In genomic region chr6:167034056-167034455, GRCh38 we compare ENCODE assay signal across 1 cellular context.
TF ChIP-seq lines count a peak whose summit lies in the region.

No MANE protein-coding gene starts in this region.

TF ChIP-seq in HepG2, 621 proteins besides CTCF, POLR2A, EP300 and RAD21:
- no peak for TF ChIP-seq ZNF143 (CRISPR knock-in tag; IDR thresholded peaks at IDR 0.05)
- no peak for TF ChIP-seq PRPF4 (IDR thresholded peaks at IDR 0.05; ENCODE audit: low read depth, low read length, poor library complexity, severe bottlenecking)
- no peak for TF ChIP-seq ZGPAT (CRISPR knock-in tag; IDR thresholded peaks at IDR 0.05)
- TF ChIP-seq DMAP1 (CRISPR knock-in tag; IDR thresholded peaks at IDR 0.05): no peak
- TF ChIP-seq ZBTB3 (CRISPR knock-in tag; IDR thresholded peaks at IDR 0.05; ENCODE audit: borderline replicate concordance, low read depth): no peak
- no peak for TF ChIP-seq PREB (CRISPR knock-in tag; IDR thresholded peaks at IDR 0.05)
- TF ChIP-seq GATAD1 (CRISPR knock-in tag; IDR thresholded peaks at IDR 0.05): no peak
- TF ChIP-seq ZNF660 (CRISPR knock-in tag; IDR thresholded peaks at IDR 0.05; ENCODE audit: borderline replicate concordance, low read depth): no peak
